8 cellular contexts compared by ENCODE assay signal in the genomic region with DNA sequence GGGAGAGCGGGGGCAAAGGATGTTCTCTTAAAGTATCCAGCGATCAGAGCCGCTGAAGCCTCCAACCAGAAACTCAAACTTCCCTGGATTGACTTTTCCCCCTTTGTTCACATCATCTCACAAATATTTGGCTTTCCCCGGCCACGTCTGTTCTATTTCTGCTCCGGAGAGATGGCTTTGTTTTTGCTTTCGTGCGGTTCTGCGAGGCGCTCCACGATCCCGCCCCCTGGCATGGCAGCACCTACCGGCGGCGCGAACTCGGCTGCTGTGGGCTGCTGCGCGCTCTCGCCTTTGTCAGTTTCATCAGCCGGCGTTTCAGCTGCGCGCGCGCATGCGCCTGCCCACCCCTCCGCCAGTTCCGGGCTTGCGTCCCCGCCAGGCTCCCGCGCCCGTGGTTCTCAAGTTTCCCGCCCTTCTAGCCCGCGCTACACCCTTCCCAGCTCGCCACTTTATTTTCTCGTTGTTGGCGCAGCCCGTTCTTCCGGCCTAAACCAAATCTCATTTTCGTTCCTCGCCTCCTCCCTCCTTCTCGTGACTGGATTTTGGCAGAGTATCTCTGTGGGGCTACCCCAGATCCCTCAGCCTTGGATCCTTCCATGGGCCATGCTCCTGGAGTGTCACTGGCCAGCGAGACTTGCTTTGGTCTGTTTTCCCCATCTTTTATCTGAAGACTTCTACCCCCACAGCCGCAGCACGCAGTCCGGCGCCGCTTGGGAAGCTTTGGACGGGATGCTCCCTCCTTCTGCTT.
DNase-seq lines count a peak whose midpoint lies in the region; ATAC-seq and TF ChIP-seq lines count a peak whose summit lies in the region.

No MANE protein-coding gene starts in this region.

- POLR2A ChIA-PET in activated CD4-positive, alpha-beta T cell treated with anti-CD3 and anti-CD28 coated beads for 36 hours (lab: Charles Lee): interaction anchor here (0.6 to 1.0 kb wide), 2 partner anchors 33 to 98 kb away, joined by 3 read pairs; a partner anchor contains a TSS

- H3K27ac ChIP-seq in colonic mucosa: peak overlapping the region; percentile 5

- no peaks in the 10 kb centered on the region for H3K27me3 ChIP-seq in colonic mucosa

- peaks cover 14% of the 10 kb centered on the region for H3K4me1 Mint-ChIP-seq in activated CD4-positive, alpha-beta T cell treated with anti-CD3 and anti-CD28 coated beads for 36 hours

- H3K4me3 ChIP-seq in AG10803 (ENCODE audit: low read length): peak overlapping the region; percentile 73
- peak overlapping the region; percentile 40 for H3K4me3 ChIP-seq in colonic mucosa

- 0 out of 2 replicates have a peak, but pooled peaks have one; percentile 28 for TF ChIP-seq CTCF in AG10803 (conservative IDR thresholded peaks at IDR 0.05; ENCODE audit: low read length)
- TF ChIP-seq CTCF in colonic mucosa (IDR thresholded peaks at IDR 0.05): no peak

- H3K9me3 ChIP-seq in colonic mucosa: no peaks in the 10 kb centered on the region

- ATAC-seq in GM18909 (IDR thresholded peaks at IDR 0.05; ENCODE audit: poor library complexity, unreplicated experiment) (peak; percentile 96), HG03159 (IDR thresholded peaks at IDR 0.05; ENCODE audit: unreplicated experiment) (peak; percentile 92), left lobe of liver (peak; percentile 93)
- ATAC-seq in activated CD4-positive, alpha-beta T cell treated with anti-CD3 and anti-CD28 coated beads for 36 hours: peak; percentile 91

- H3K27me3 Mint-ChIP-seq in activated CD4-positive, alpha-beta T cell treated with anti-CD3 and anti-CD28 coated beads for 36 hours: no peaks in the 10 kb centered on the region

- intact Hi-C loops in activated CD4-positive, alpha-beta T cell treated with anti-CD3 and anti-CD28 coated beads for 36 hours (cut with DNase I, micrococcal nuclease): loop anchor here (1.0 to 5.0 kb wide), 7 partner anchors 84 to 374 kb away; a partner anchor contains a TSS
- intact Hi-C loops in colonic mucosa (cut with DNase I): no loop called here

- H3K36me3 Mint-ChIP-seq in activated CD4-positive, alpha-beta T cell treated with anti-CD3 and anti-CD28 coated beads for 36 hours (ENCODE audit: low read depth): peaks cover 3% of the 10 kb centered on the region

- CTCF ChIA-PET in activated CD4-positive, alpha-beta T cell treated with anti-CD3 and anti-CD28 coated beads for 36 hours (lab: Charles Lee): interaction anchor here (0.9 to 1.4 kb wide), 4 partner anchors 38 to 669 kb away, joined by 3 to 6 read pairs (median 3); no protein-coding TSS in a partner anchor

- no peaks in the 10 kb centered on the region for H3K36me3 ChIP-seq in colonic mucosa

- H3K9ac ChIP-seq in colonic mucosa (ENCODE audit: low read depth in 2 of 2, low read length in 2 of 2): peak overlapping the region; percentile 38 to 48

- H3K4me1 ChIP-seq in colonic mucosa: no peaks in the 10 kb centered on the region

- H3K9me3 Mint-ChIP-seq in activated CD4-positive, alpha-beta T cell treated with anti-CD3 and anti-CD28 coated beads for 36 hours (ENCODE audit: low read depth): no peaks in the 10 kb centered on the region

- peak overlapping the region; percentile 98 for H3K27ac Mint-ChIP-seq in activated CD4-positive, alpha-beta T cell treated with anti-CD3 and anti-CD28 coated beads for 36 hours

- DNase-seq in AG10803 (ENCODE audit: low read depth) (peak; percentile 86), NCI-H345 (lab: John Stamatoyannopoulos, UW) (peak; percentile 92), colonic mucosa (peak; percentile 85), left lobe of liver (ENCODE audit: low spot score) (peak; percentile 90)
- DNase-seq in activated CD4-positive, alpha-beta T cell treated with anti-CD3 and anti-CD28 coated beads for 36 hours: peak; percentile 94
- peak; percentile 86 to 87 for DNase-seq in stimulated activated CD4-positive, alpha-beta T cell treated with anti-CD3 and anti-CD28 coated beads, Interleukin-2, amount 100 ng/mL, for 24 hours

- peak overlapping the region; percentile 87 for H3K4me3 Mint-ChIP-seq in activated CD4-positive, alpha-beta T cell treated with anti-CD3 and anti-CD28 coated beads for 36 hours

Comparison
In these comparisons a context has a peak if more than half of its experiments do, and no peak if none do; other contexts are left out.
1. Peak in every context shown above with its lines: DNase-seq, ATAC-seq, H3K4me3 ChIP-seq and H3K27ac ChIP-seq.